ENCODE assay signal across 8 cellular contexts in genomic region chr17:39621523-39622379, GRCh38. TPM values are rescaled to one million over a fixed set of nuclear protein-coding genes. Genes with fewer than 3 reads are reported as not detected.
A peak's percentile ranks its signal among the peaks of the same experiment; 100 is the strongest.
DNase-seq lines count a peak whose midpoint lies in the region; ATAC-seq and TF ChIP-seq lines count a peak whose summit lies in the region.

No MANE protein-coding gene starts in this region.

- ATAC-seq in GM21825 (IDR thresholded peaks at IDR 0.05; ENCODE audit: unreplicated experiment) (peak; percentile 55), heart left ventricle (peak; percentile 67 to 79 (median 74)), GM21526 (IDR thresholded peaks at IDR 0.05; ENCODE audit: low FRiP score, unreplicated experiment) (no peak)

- H3K4me3 ChIP-seq in heart left ventricle, result no peak overlapping the region

- H3K27ac ChIP-seq in heart left ventricle, result no peak overlapping the region

- intact Hi-C loops in Calu3 (cut with micrococcal nuclease; ENCODE audit: unreplicated experiment), result loop anchor here (1.0 to 5.0 kb wide), 20 partner anchors 13 to 1229 kb away; partner anchors contain the start of genes ERBB2, IKZF3, MIEN1 and PGAP3
- intact Hi-C loops in heart left ventricle (cut with DNase I), result loop anchor here (1.0 to 10.0 kb wide), 19 partner anchors 46 to 363 kb away; partner anchors contain the start of genes PNMT (in 2 of the 10), PSMD3 (in 2 of the 10), MIEN1 (in 1 of the 10) and TCAP (in 1 of the 10)

- BruUV-seq in Calu3 (replicated peaks; lab: Mats Ljungman, UMichigan), result no TSS peak

- H3K36me3 ChIP-seq in heart left ventricle, result no peaks in the 10 kb centered on the region

- peaks cover 0 to 23% (median 19%) of the 10 kb centered on the region in 9 donors for H3K27me3 ChIP-seq in heart left ventricle

- WGBS in heart left ventricle, 4 donors, result 9 to 13% (median 12%) methylated on average over 15 to 26 of the region's 26 CpGs

- DNase-seq in Calu3 (peak; percentile 100), NCI-H1436 treated with DMSO at 0.1 percent for 48 hours (lab: John Stamatoyannopoulos, UW) (peak; percentile 36), T-helper 1 cell (peak; percentile 61 to 87 (median 77)), heart left ventricle (peak; percentile 77 to 93 (median 84)), retina (peak; percentile 96)
- DNase-seq in activated naive CD8-positive, alpha-beta T cell treated with anti-CD3 and anti-CD28 coated beads, Interleukin-2, amount 50 U/mL, for 16 hours (ENCODE audit: low read depth, low spot score), result peak; percentile 73

- TF ChIP-seq CTCF in Calu3 (IDR thresholded peaks at IDR 0.05; ENCODE audit: unreplicated experiment) (no peak), heart left ventricle (IDR thresholded peaks at IDR 0.05) (peak; percentile 99 to 100 (median 100))

- TF ChIP-seq POLR2A in heart left ventricle (IDR thresholded peaks at IDR 0.05), result no peak

- H3K9me3 ChIP-seq in heart left ventricle, result no peaks in the 10 kb centered on the region

- H3K9me3 Mint-ChIP-seq in Calu3 (ENCODE audit: low read depth, unreplicated experiment), result no peaks in the 10 kb centered on the region

- CTCF ChIA-PET in Calu3 (lab: Charles Lee), result interaction anchor here (0.5 to 161.2 kb wide), 124 partner anchors 1 to 1912 kb away, joined by 3 to 42089 read pairs (median 5); partner anchors contain the start of genes CASC3, CDK12, CSF3 and ERBB2

- H3K27ac Mint-ChIP-seq in Calu3 (ENCODE audit: unreplicated experiment), result peak overlapping the region; percentile 3

- H3K36me3 Mint-ChIP-seq in Calu3 (ENCODE audit: insufficient read depth, unreplicated experiment), result peaks cover 59% of the 10 kb centered on the region

- peaks cover 55% of the 10 kb centered on the region for H3K4me1 Mint-ChIP-seq in Calu3 (ENCODE audit: low read depth, unreplicated experiment)

- H3K27me3 Mint-ChIP-seq in Calu3 (ENCODE audit: unreplicated experiment), result peaks cover 83% of the 10 kb centered on the region

- peaks cover 0 to 31% (median 10%) of the 10 kb centered on the region in 12 donors for H3K4me1 ChIP-seq in heart left ventricle

- H3K4me3 Mint-ChIP-seq in Calu3 (ENCODE audit: low read depth, unreplicated experiment), result peak overlapping the region; percentile 18

RNA-seq across cellular contexts. Expression of gene PPP1R1B, which starts 5.0 kb away (rescaled TPM):
- total RNA-seq in Calu3 (2022) (8.3 and 11.1 TPM in 2 replicates), heart left ventricle (1 to 10 TPM in 4 of 9 donors, under 1 TPM in 4, not detected in 1; 0.54 to 5.8 (median 0.88) TPM)
- polyA plus RNA-seq in heart left ventricle, result 1 to 10 TPM in 1 of 2 donors, under 1 TPM in 1; 0.61 to 2.5 TPM

RNA-seq across cellular contexts. Expression of gene NEUROD2, which starts 14.0 kb away (rescaled TPM):
- total RNA-seq in Calu3 (2022) (not detected in 2 replicates), heart left ventricle (not detected)
- not detected for polyA plus RNA-seq in heart left ventricle

RNA-seq across cellular contexts. Expression of gene STARD3, which starts 15.2 kb away (rescaled TPM):
- total RNA-seq in Calu3 (2022) (2,579 and 2,697 TPM in 2 replicates), heart left ventricle (10 to 100 TPM; 14.1 to 36.5 (median 19.3) TPM)
- 10 to 100 TPM; 24.2 to 57.2 TPM for polyA plus RNA-seq in heart left ventricle

RNA-seq across cellular contexts. Expression of gene TCAP, which starts 43.4 kb away (rescaled TPM):
- total RNA-seq in Calu3 (2022) (51.5 and 61.1 TPM in 2 replicates), heart left ventricle (1,000 to 10,000 TPM; 2,428 to 9,343 (median 4,137) TPM)
- 1,000 to 10,000 TPM; 2,028 to 5,784 TPM for polyA plus RNA-seq in heart left ventricle

RNA-seq across cellular contexts. Expression of gene PNMT, which starts 46.5 kb away (rescaled TPM):
- total RNA-seq in Calu3 (2022) (1.3 and 3.2 TPM in 2 replicates), heart left ventricle (1 to 10 TPM; 2.4 to 7.9 (median 6.0) TPM)
- 10 to 100 TPM; 13.0 to 15.6 TPM for polyA plus RNA-seq in heart left ventricle

Comparison
In these comparisons a context has a peak if more than half of its experiments do, and no peak if none do; other contexts are left out.
1. DNase-seq: peak in every context shown above with its lines; median percentile 100 in Calu3; 96 in retina; 84 in heart left ventricle; 77 in T-helper 1 cell; 73 in activated naive CD8-positive, alpha-beta T cell treated with anti-CD3 and anti-CD28 coated beads, Interleukin-2, amount 50 U/mL, for 16 hours; 36 in NCI-H1436 treated with DMSO at 0.1 percent for 48 hours.
2. RNA of gene STARD3, which starts 15.2 kb away (total RNA-seq): 2,579 to 2,697 TPM in Calu3; 14.1 to 36.5 TPM in heart left ventricle; every median in the first group is over 10 times any median in the second.